ENCODE assay signal across 8 cellular contexts in genomic region chr2:72916743-72917137, GRCh38. TPM values are rescaled to one million over a fixed set of nuclear protein-coding genes. Genes with fewer than 3 reads are reported as not detected.
DNase-seq lines count a peak whose midpoint lies in the region; ATAC-seq, FAIRE-seq and TF ChIP-seq lines count a peak whose summit lies in the region.

No MANE protein-coding gene starts in this region.

- ATAC-seq in HG02678 (IDR thresholded peaks at IDR 0.05; ENCODE audit: unreplicated experiment) (peak; percentile 5), GM21786 (IDR thresholded peaks at IDR 0.05; ENCODE audit: unreplicated experiment) (no peak), GM21360 (IDR thresholded peaks at IDR 0.05; ENCODE audit: unreplicated experiment) (no peak), GM21526 (IDR thresholded peaks at IDR 0.05; ENCODE audit: low FRiP score, unreplicated experiment) (no peak)

- H3K4me3 ChIP-seq in astrocyte (ENCODE audit: insufficient read depth, low read depth, low read length) (no peak overlapping the region), muscle layer of duodenum (ENCODE audit: low read depth in 1 of 2, low read length in 2 of 2) (peak overlapping the region; percentile 48 to 66)

- H3K9me3 ChIP-seq in astrocyte (ENCODE audit: insufficient read depth, low read depth, low read length) (no peaks in the 10 kb centered on the region), muscle layer of duodenum (ENCODE audit: control insufficient read depth in 1 of 2, low read length in 2 of 2) (no peaks in the 10 kb centered on the region)

- H3K36me3 ChIP-seq in astrocyte (ENCODE audit: insufficient read depth, low read length): no peaks in the 10 kb centered on the region
- H3K36me3 ChIP-seq in muscle layer of duodenum (ENCODE audit: control insufficient read depth in 1 of 2, insufficient read depth in 2 of 2, low read length in 2 of 2): no peaks in the 10 kb centered on the region

- H3K9me3 Mint-ChIP-seq in astrocyte (ENCODE audit: unreplicated experiment): peaks cover 9% of the 10 kb centered on the region

- H2AFZ ChIP-seq in astrocyte (ENCODE audit: low read depth, low read length): peak overlapping the region; percentile 30

- H4K20me1 ChIP-seq in astrocyte (ENCODE audit: insufficient read depth, low read length): peaks cover 38% of the 10 kb centered on the region

- peak overlapping the region; percentile 70 for H3K4me2 ChIP-seq in astrocyte (ENCODE audit: low read length)

- H3K27ac ChIP-seq in astrocyte (ENCODE audit: low read depth, low read length) (no peak overlapping the region), muscle layer of duodenum (ENCODE audit: low read length) (no peak overlapping the region)

- H3K27me3 Mint-ChIP-seq in astrocyte (ENCODE audit: low read depth, unreplicated experiment): peaks cover 72% of the 10 kb centered on the region

- TF ChIP-seq CTCF in astrocyte (IDR thresholded peaks at IDR 0.05; ENCODE audit: insufficient read depth, low read depth, low read length): no peak

- H3K4me1 ChIP-seq in astrocyte (ENCODE audit: insufficient read depth, low read length) (peaks cover 9% of the 10 kb centered on the region), muscle layer of duodenum (ENCODE audit: control insufficient read depth in 1 of 2, insufficient read depth in 2 of 2, low read length in 2 of 2) (peaks cover 0 to 54% of the 10 kb centered on the region in 2 donors)

- no peaks in the 10 kb centered on the region for H3K36me3 Mint-ChIP-seq in astrocyte (ENCODE audit: low read depth, unreplicated experiment)

- no peak overlapping the region for H3K27ac Mint-ChIP-seq in astrocyte (ENCODE audit: unreplicated experiment)

- H3K27me3 ChIP-seq in astrocyte (ENCODE audit: insufficient read depth, low read length) (peaks cover 94% of the 10 kb centered on the region), muscle layer of duodenum (ENCODE audit: low read depth, low read length) (peaks cover 81% of the 10 kb centered on the region)

- H3K79me2 ChIP-seq in astrocyte (ENCODE audit: insufficient read depth, low read length): no peaks in the 10 kb centered on the region

- DNase-seq in Daoy (ENCODE audit: low read depth): peak; percentile 44
- DNase-seq in astrocyte (ENCODE audit: low read depth): no peak
- DNase-seq in foreskin melanocyte: no peak

- H3K4me3 Mint-ChIP-seq in astrocyte (ENCODE audit: unreplicated experiment): peak overlapping the region; percentile 34

- FAIRE-seq in astrocyte (lab: Jason Lieb, UNC): no peak

- no peaks in the 10 kb centered on the region for H3K4me1 Mint-ChIP-seq in astrocyte (ENCODE audit: low read depth, unreplicated experiment)

- H3K9ac ChIP-seq in astrocyte (ENCODE audit: low read length): no peak overlapping the region

RNA-seq across cellular contexts. Expression of gene EMX1, which starts 0.6 kb away (rescaled TPM):
- total RNA-seq in Daoy (2014; rRNA removed; shearing (Covaris generic)): 0.06 and 0.29 TPM in 2 replicates
- 0.48 TPM in 1 of 2 replicates, not detected in the other for total RNA-seq in astrocyte

RNA-seq across cellular contexts. Expression of gene SPR, which starts 29.5 kb away (rescaled TPM):
- total RNA-seq in Daoy (2014; rRNA removed; shearing (Covaris generic)): 33.7 and 39.1 TPM in 2 replicates
- total RNA-seq in astrocyte: 23.6 TPM in 2 replicates
